ENCODE assay signal across 11 cellular contexts in the genomic region with DNA sequence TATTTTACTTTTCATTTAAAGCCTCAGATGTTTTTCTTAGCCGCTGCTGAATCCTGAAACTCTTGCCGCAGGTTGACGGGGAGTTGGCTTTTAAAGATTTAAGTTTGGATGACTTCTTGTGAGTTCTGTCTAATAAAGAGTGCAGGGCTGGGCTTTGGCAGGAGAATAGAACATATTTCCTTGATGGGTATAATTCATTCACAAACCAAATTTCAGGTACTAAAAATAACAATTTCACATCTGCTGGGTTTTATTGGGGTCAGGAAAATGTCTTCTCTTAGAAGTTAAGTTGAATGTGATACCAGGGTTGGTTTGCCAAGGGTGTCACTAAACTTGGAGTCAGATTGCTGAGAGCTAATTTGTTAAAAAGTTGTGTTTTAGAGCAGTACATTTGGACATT. TPM values are rescaled to one million over a fixed set of nuclear protein-coding genes. Genes with fewer than 3 reads are reported as not detected.
A peak's percentile ranks its signal among the peaks of the same experiment; 100 is the strongest.
DNase-seq lines count a peak whose midpoint lies in the region; ATAC-seq and TF ChIP-seq lines count a peak whose summit lies in the region.
"Had no signal": no experiment of that assay in that cellular context is flagged by ENCODE, and none has a peak within 500 bp of the region (broad histone marks: within the 10 kb centered on the region; RNA-seq: fewer than 3 reads in every experiment).

No MANE protein-coding gene starts in this region.

- no peak for ATAC-seq in right cardiac atrium
- ATAC-seq in GM19463 (IDR thresholded peaks at IDR 0.05; ENCODE audit: unreplicated experiment) = no peak

- H3K9me3 Mint-ChIP-seq in activated naive CD8-positive, alpha-beta T cell treated with anti-CD3 and anti-CD28 coated beads for 36 hours = no peaks in the 10 kb centered on the region
- H3K9me3 Mint-ChIP-seq in type B pancreatic cell = no peaks in the 10 kb centered on the region
- H3K9me3 Mint-ChIP-seq: CD14-positive monocyte had no signal

- TF ChIP-seq CTCF in cardiac muscle cell (IDR thresholded peaks at IDR 0.05; ENCODE audit: low read depth, low read length) = no peak
- TF ChIP-seq CTCF in type B pancreatic cell (conservative IDR thresholded peaks at IDR 0.05) = no peak

- 80% methylated on average over 3 of the region's 3 CpGs for WGBS in right cardiac atrium

- no peak overlapping the region for H3K4me3 ChIP-seq in cardiac muscle cell
- H3K4me3 ChIP-seq in right cardiac atrium (ENCODE audit: low read length) = no peak overlapping the region
- peak overlapping the region in 1 of 2 donors; percentile 19 for H3K4me3 ChIP-seq in muscle layer of duodenum (ENCODE audit: low read depth in 1 of 2, low read length in 2 of 2)

- peaks cover 45% of the 10 kb centered on the region for H3K4me1 Mint-ChIP-seq in activated naive CD8-positive, alpha-beta T cell treated with anti-CD3 and anti-CD28 coated beads for 36 hours
- H3K4me1 Mint-ChIP-seq in type B pancreatic cell (ENCODE audit: unreplicated experiment) = peaks cover 35% of the 10 kb centered on the region

- intact Hi-C loops in right cardiac atrium (cut with DNase I) = no loop called here

- peaks cover 37% of the 10 kb centered on the region for H3K36me3 Mint-ChIP-seq in activated naive CD8-positive, alpha-beta T cell treated with anti-CD3 and anti-CD28 coated beads for 36 hours
- peaks cover 23% of the 10 kb centered on the region for H3K36me3 Mint-ChIP-seq in type B pancreatic cell

- peak overlapping the region; percentile 53 for H3K27ac ChIP-seq in cardiac muscle cell
- H3K27ac ChIP-seq in right cardiac atrium (ENCODE audit: low read length) = no peak overlapping the region
- H3K27ac ChIP-seq in muscle layer of duodenum (ENCODE audit: low read length) = peak overlapping the region; percentile 4

- H3K27me3 Mint-ChIP-seq in activated naive CD8-positive, alpha-beta T cell treated with anti-CD3 and anti-CD28 coated beads for 36 hours = no peaks in the 10 kb centered on the region
- no peaks in the 10 kb centered on the region for H3K27me3 Mint-ChIP-seq in type B pancreatic cell

- no peaks in the 10 kb centered on the region for H3K9me3 ChIP-seq in cardiac muscle cell (ENCODE audit: low read depth)
- H3K9me3 ChIP-seq in right cardiac atrium (ENCODE audit: control insufficient read depth, low read length) = no peaks in the 10 kb centered on the region
- H3K9me3 ChIP-seq in muscle layer of duodenum (ENCODE audit: control insufficient read depth in 1 of 2, low read length in 2 of 2) = no peaks in the 10 kb centered on the region

- H3K27me3 ChIP-seq in cardiac muscle cell (no peaks in the 10 kb centered on the region), right cardiac atrium (ENCODE audit: control insufficient read depth, insufficient read depth) (no peaks in the 10 kb centered on the region), muscle layer of duodenum (ENCODE audit: low read depth, low read length) (no peaks in the 10 kb centered on the region)

- peak overlapping the region; percentile 40 for H3K4me3 Mint-ChIP-seq in activated naive CD8-positive, alpha-beta T cell treated with anti-CD3 and anti-CD28 coated beads for 36 hours
- peak overlapping the region; percentile 24 for H3K4me3 Mint-ChIP-seq in type B pancreatic cell
- H3K4me3 Mint-ChIP-seq: CD14-positive monocyte had no signal

- H3K36me3 ChIP-seq in cardiac muscle cell = no peaks in the 10 kb centered on the region
- H3K36me3 ChIP-seq in muscle layer of duodenum (ENCODE audit: control insufficient read depth in 1 of 2, insufficient read depth in 2 of 2, low read length in 2 of 2) = no peaks in the 10 kb centered on the region

- no peak for DNase-seq in cardiac muscle cell (ENCODE audit: low read depth in 1 of 2, low spot score in 1 of 2)
- DNase-seq in right cardiac atrium = no peak
- DNase-seq in activated naive CD8-positive, alpha-beta T cell treated with anti-CD3 and anti-CD28 coated beads for 36 hours = no peak
- DNase-seq in type B pancreatic cell (ENCODE audit: extremely low spot score, unreplicated experiment) = no peak
- no peak for DNase-seq in NCI-H1694 treated with DMSO at 0.1 percent for 48 hours (lab: John Stamatoyannopoulos, UW)
- DNase-seq in activated CD8-positive, alpha-beta memory T cell treated with anti-CD3 and anti-CD28 coated beads for 24 hours = no peak
- DNase-seq: activated CD8-positive, alpha-beta memory T cell treated with anti-CD3 and anti-CD28 coated beads, Interleukin-2, amount 50 U/mL, for 48 hours had no signal

- H3K27ac Mint-ChIP-seq in activated naive CD8-positive, alpha-beta T cell treated with anti-CD3 and anti-CD28 coated beads for 36 hours = peak overlapping the region; percentile 8
- no peak overlapping the region for H3K27ac Mint-ChIP-seq in type B pancreatic cell

- H3K4me1 ChIP-seq in cardiac muscle cell (ENCODE audit: low read depth) = peaks cover 9% of the 10 kb centered on the region
- peaks cover 6% of the 10 kb centered on the region for H3K4me1 ChIP-seq in right cardiac atrium (ENCODE audit: control insufficient read depth, insufficient read depth, low read length)
- H3K4me1 ChIP-seq in muscle layer of duodenum (ENCODE audit: control insufficient read depth in 1 of 2, insufficient read depth in 2 of 2, low read length in 2 of 2) = peaks cover 0 to 52% of the 10 kb centered on the region in 2 donors

RNA-seq across cellular contexts. Expression of gene SP1, which starts 9.7 kb away (rescaled TPM):
- total RNA-seq in cardiac muscle cell (43.7 and 53.0 TPM in 2 replicates), right cardiac atrium (10 to 100 TPM; 30.2 to 39.9 (median 34.2) TPM), type B pancreatic cell (ENCODE audit: low replicate concordance) (82.9 and 99.5 TPM in 2 replicates)
- polyA plus RNA-seq in cardiac muscle cell (11.4 and 12.9 TPM in 2 replicates), right cardiac atrium (8.3 TPM)
- total RNA-seq in activated naive CD8-positive, alpha-beta T cell treated with anti-CD3 and anti-CD28 coated beads for 36 hours = 10 to 100 TPM; 65.8 to 68.1 TPM

RNA-seq across cellular contexts. Expression of gene AMHR2, which starts 34.0 kb away (rescaled TPM):
- total RNA-seq in cardiac muscle cell (39.8 and 60.0 TPM in 2 replicates), right cardiac atrium (under 1 TPM in 3 of 4 donors, not detected in 1; 0.54 to 0.88 (median 0.82) TPM), type B pancreatic cell (ENCODE audit: low replicate concordance) (1.6 and 2.4 TPM in 2 replicates)
- polyA plus RNA-seq in cardiac muscle cell (53.4 and 57.3 TPM in 2 replicates), right cardiac atrium (0.48 TPM)
- total RNA-seq in activated naive CD8-positive, alpha-beta T cell treated with anti-CD3 and anti-CD28 coated beads for 36 hours = not detected
- polyA plus RNA-seq: CD14-positive monocyte, neural cell had no signal

RNA-seq across cellular contexts. Expression of gene PRR13, which starts 51.8 kb away (rescaled TPM):
- total RNA-seq in cardiac muscle cell = 42.9 and 48.3 TPM in 2 replicates
- polyA plus RNA-seq in cardiac muscle cell = 169 and 190 TPM in 2 replicates
- 10 to 100 TPM; 66.9 to 85.6 (median 82.6) TPM for total RNA-seq in right cardiac atrium
- polyA plus RNA-seq in right cardiac atrium = 69.1 TPM
- 100 to 1,000 TPM; 221 to 247 TPM for total RNA-seq in activated naive CD8-positive, alpha-beta T cell treated with anti-CD3 and anti-CD28 coated beads for 36 hours
- 88.1 and 142 TPM in 2 replicates for total RNA-seq in type B pancreatic cell (ENCODE audit: low replicate concordance)

RNA-seq across cellular contexts. Expression of gene SP7, which starts 53.5 kb away (rescaled TPM):
- total RNA-seq in cardiac muscle cell (0.14 and 0.39 TPM in 2 replicates), right cardiac atrium (not detected), type B pancreatic cell (ENCODE audit: low replicate concordance) (0.22 TPM in 1 of 2 replicates, not detected in the other)
- polyA plus RNA-seq in cardiac muscle cell (0.45 TPM in 1 of 2 replicates, not detected in the other), right cardiac atrium (not detected)
- total RNA-seq in activated naive CD8-positive, alpha-beta T cell treated with anti-CD3 and anti-CD28 coated beads for 36 hours = not detected
- polyA plus RNA-seq: CD14-positive monocyte, neural cell had no signal

Comparison
In these comparisons a context has a peak if more than half of its experiments do, and no peak if none do; other contexts are left out.
1. RNA of gene AMHR2, which starts 34.0 kb away (total RNA-seq): 39.8 to 60.0 TPM in cardiac muscle cell; 1.6 to 2.4 TPM in type B pancreatic cell, 0.54 to 0.88 TPM in right cardiac atrium and not detected in activated naive CD8-positive, alpha-beta T cell treated with anti-CD3 and anti-CD28 coated beads for 36 hours; every median in the first group is over 10 times any median in the second.